In the genomic region with DNA sequence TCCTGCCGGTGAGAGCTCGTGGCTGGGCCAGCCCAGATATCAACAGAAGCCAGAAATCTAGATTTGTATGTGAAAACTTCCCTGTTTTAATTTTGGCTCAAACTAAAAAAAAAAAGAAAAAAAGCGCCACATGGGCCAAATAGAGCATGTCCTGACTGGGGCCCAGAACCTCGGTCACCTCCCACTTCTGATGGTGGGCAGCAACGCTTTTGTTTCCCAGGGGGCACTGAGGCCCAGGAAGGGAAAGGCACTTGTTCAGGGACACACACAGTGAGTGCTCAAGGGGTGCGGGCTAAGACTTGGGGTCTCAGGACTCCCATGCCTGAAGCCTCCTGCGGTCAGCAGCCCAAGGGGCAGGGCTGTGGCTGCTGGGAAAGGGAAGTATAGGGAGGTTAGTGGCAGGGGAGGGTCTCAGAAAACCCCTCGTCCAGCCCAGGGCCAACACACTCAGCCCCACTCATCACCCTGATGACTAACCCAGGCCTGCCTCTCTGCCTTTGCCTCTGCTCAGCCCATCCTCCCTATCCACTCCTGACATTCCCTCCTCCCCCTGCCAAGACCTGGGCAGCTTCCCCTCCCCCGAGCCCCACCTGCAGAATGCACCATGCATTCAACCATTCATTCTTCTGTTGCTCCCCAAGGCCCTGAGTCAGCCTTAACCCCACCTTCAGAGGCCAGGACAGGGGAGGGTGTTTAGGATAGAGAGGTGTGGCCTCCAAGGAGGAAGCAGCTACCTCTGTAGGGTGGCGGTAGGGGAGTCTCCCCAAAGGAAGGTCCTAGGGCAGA, we compare ENCODE assay signal across 8 cellular contexts. TPM values are rescaled to one million over a fixed set of nuclear protein-coding genes. Genes with fewer than 3 reads are reported as not detected.
DNase-seq lines count a peak whose midpoint lies in the region; ATAC-seq and TF ChIP-seq lines count a peak whose summit lies in the region.

No MANE protein-coding gene starts in this region.

- POLR2A ChIA-PET in activated CD4-positive, alpha-beta T cell treated with anti-CD3 and anti-CD28 coated beads for 36 hours (lab: Charles Lee): interaction anchor here (1.5 kb wide), 1 partner anchor 28 kb away, joined by 3 read pairs; no protein-coding TSS in a partner anchor

- peaks cover 24% of the 10 kb centered on the region for H3K4me1 ChIP-seq in hepatocyte (ENCODE audit: insufficient read depth)

- H3K9me3 ChIP-seq in hepatocyte (ENCODE audit: low read depth): no peaks in the 10 kb centered on the region

- in situ Hi-C loops in Caki2 (cut with HindIII; ENCODE audit: low pct_unique_long_range_greater_than_20kb, low sequenced_read_pairs): no loop called here

- no peak overlapping the region for H2AFZ ChIP-seq in hepatocyte

- H4K20me1 ChIP-seq in hepatocyte (ENCODE audit: insufficient read depth, poor library complexity, severe bottlenecking): peaks cover 4% of the 10 kb centered on the region

- peaks cover 85% of the 10 kb centered on the region for H3K4me1 Mint-ChIP-seq in activated CD4-positive, alpha-beta T cell treated with anti-CD3 and anti-CD28 coated beads for 36 hours

- H3K4me3 ChIP-seq in hepatocyte: no peak overlapping the region

- intact Hi-C loops in activated CD4-positive, alpha-beta T cell treated with anti-CD3 and anti-CD28 coated beads for 36 hours (cut with DNase I, micrococcal nuclease): no loop called here

- H3K27me3 ChIP-seq in hepatocyte: no peaks in the 10 kb centered on the region

- H3K36me3 Mint-ChIP-seq in activated CD4-positive, alpha-beta T cell treated with anti-CD3 and anti-CD28 coated beads for 36 hours (ENCODE audit: low read depth): no peaks in the 10 kb centered on the region

- H3K27ac ChIP-seq in hepatocyte: peak overlapping the region; percentile 69

- DNase-seq in Caki2 (ENCODE audit: low read depth) (peak; percentile 62), hepatocyte (ENCODE audit: low spot score) (peak; percentile 50), DMS114 treated with DMSO at 0.1 percent for 48 hours (lab: John Stamatoyannopoulos, UW; ENCODE audit: unreplicated experiment) (no peak), NCI-H774 (lab: John Stamatoyannopoulos, UW) (no peak), NCI-H1105 treated with DMSO at 0.1 percent for 48 hours (lab: John Stamatoyannopoulos, UW) (no peak), KG1 (lab: John Stamatoyannopoulos, UW) (no peak)
- DNase-seq in activated CD4-positive, alpha-beta T cell treated with anti-CD3 and anti-CD28 coated beads for 36 hours: peak; percentile 68

- peak overlapping the region; percentile 69 for H3K4me2 ChIP-seq in hepatocyte

- no peaks in the 10 kb centered on the region for H3K9me3 Mint-ChIP-seq in activated CD4-positive, alpha-beta T cell treated with anti-CD3 and anti-CD28 coated beads for 36 hours (ENCODE audit: low read depth)

- no peak for TF ChIP-seq CTCF in hepatocyte (IDR thresholded peaks at IDR 0.05; ENCODE audit: poor library complexity)

- CTCF ChIA-PET in activated CD4-positive, alpha-beta T cell treated with anti-CD3 and anti-CD28 coated beads for 36 hours (lab: Charles Lee): no interaction called here

- 39% methylated on average over 10 of the region's 10 CpGs for WGBS in hepatocyte (ENCODE audit: low lambda C conversion rate, missing lambda C conversion rate)

- peak overlapping the region; percentile 83 for H3K27ac Mint-ChIP-seq in activated CD4-positive, alpha-beta T cell treated with anti-CD3 and anti-CD28 coated beads for 36 hours

- H3K36me3 ChIP-seq in hepatocyte (replicated peaks; ENCODE audit: insufficient read depth, low read depth): no peaks in the 10 kb centered on the region

- peak; percentile 80 for ATAC-seq in HG03342 (IDR thresholded peaks at IDR 0.05; ENCODE audit: unreplicated experiment)
- peak; percentile 95 for ATAC-seq in activated CD4-positive, alpha-beta T cell treated with anti-CD3 and anti-CD28 coated beads for 36 hours

- H3K9me2 ChIP-seq in hepatocyte (replicated peaks; ENCODE audit: insufficient read depth): no peaks in the 10 kb centered on the region

- no peaks in the 10 kb centered on the region for H3K27me3 Mint-ChIP-seq in activated CD4-positive, alpha-beta T cell treated with anti-CD3 and anti-CD28 coated beads for 36 hours

- no peaks in the 10 kb centered on the region for H3K79me2 ChIP-seq in hepatocyte

- H3K4me3 Mint-ChIP-seq in activated CD4-positive, alpha-beta T cell treated with anti-CD3 and anti-CD28 coated beads for 36 hours: no peak overlapping the region

RNA-seq across cellular contexts. Expression of a gene that starts 30.0 kb away (rescaled TPM):
- 16.9 and 21.3 TPM in 2 replicates for total RNA-seq in Caki2 (2014; rRNA removed; shearing (Covaris generic); ENCODE audit: low replicate concordance)
- total RNA-seq in activated CD4-positive, alpha-beta T cell treated with anti-CD3 and anti-CD28 coated beads for 36 hours: 10 to 100 TPM; 64.1 to 68.3 TPM
- 31.1 and 34.3 TPM in 2 replicates for total RNA-seq in hepatocyte
- 5.0 and 5.9 TPM in 2 replicates for polyA plus RNA-seq in hepatocyte

Comparison
In these comparisons a context has a peak if more than half of its experiments do, and no peak if none do; other contexts are left out.
1. DNase-seq: peak in Caki2 (single experiment), activated CD4-positive, alpha-beta T cell treated with anti-CD3 and anti-CD28 coated beads for 36 hours (single experiment) and hepatocyte (single experiment); none in DMS114 treated with DMSO at 0.1 percent for 48 hours (single experiment), NCI-H774 (single experiment), NCI-H1105 treated with DMSO at 0.1 percent for 48 hours (single experiment) and KG1 (single experiment).